25 cellular contexts compared by ENCODE assay signal in genomic region chr3:189554868-189555557, GRCh38.
DNase-seq lines count a peak whose midpoint lies in the region; ATAC-seq and TF ChIP-seq lines count a peak whose summit lies in the region.
"Had no signal": no experiment of that assay in that cellular context is flagged by ENCODE, and none has a peak within 500 bp of the region (broad histone marks: within the 10 kb centered on the region; RNA-seq: fewer than 3 reads in every experiment).

No MANE protein-coding gene starts in this region.

- H3K27me3 ChIP-seq in OCI-LY3 (ENCODE audit: low read depth, low read length) (no peaks in the 10 kb centered on the region), neuronal stem cell (ENCODE audit: control insufficient read depth in 3 of 3, insufficient read depth in 3 of 3, low read depth in 1 of 3, low read length in 3 of 3) (no peaks in the 10 kb centered on the region), upper lobe of right lung (no peaks in the 10 kb centered on the region)
- H3K27me3 ChIP-seq: BLaER1 had no signal

- H4K8ac ChIP-seq in neuronal stem cell (ENCODE audit: low read depth, low read length): no peak overlapping the region

- no peak for DNase-seq in natural killer cell treated with Interleukin-12 subunit alpha and Interleukin-12 subunit beta and Interleukin-15 and Interleukin-18, amount 100 ng/mL, for 72 hours (ENCODE audit: low spot score)
- DNase-seq in natural killer cell (no peak), neuronal stem cell (ENCODE audit: low spot score) (no peak), upper lobe of right lung (peak; percentile 55), left lobe of liver (ENCODE audit: low spot score) (no peak), type B pancreatic cell (ENCODE audit: extremely low spot score, unreplicated experiment) (no peak)
- DNase-seq: CD4-positive, CD25-positive, alpha-beta regulatory T cell; DMS153; DND-41; GM23248; H7; KBM-7; NCI-H1048; NCI-H1417; NCI-H1694 treated with DMSO at 0.1 percent for 48 hours; NCI-H2081; NCI-H2171; NCI-H226; NCI-H510A; NCI-H69; PC-3 had no signal

- no peak overlapping the region for H3K4me3 Mint-ChIP-seq in natural killer cell treated with Interleukin-12 subunit alpha and Interleukin-12 subunit beta and Interleukin-15 and Interleukin-18, amount 100 ng/mL, for 72 hours
- H3K4me3 Mint-ChIP-seq in natural killer cell (no peak overlapping the region), type B pancreatic cell (no peak overlapping the region)
- H3K4me3 Mint-ChIP-seq: CD4-positive, CD25-positive, alpha-beta regulatory T cell had no signal

- intact Hi-C loops in natural killer cell (cut with micrococcal nuclease): no loop called here
- intact Hi-C loops in upper lobe of right lung (cut with DNase I): no loop called here

- H3K36me3 Mint-ChIP-seq in natural killer cell treated with Interleukin-12 subunit alpha and Interleukin-12 subunit beta and Interleukin-15 and Interleukin-18, amount 100 ng/mL, for 72 hours: peaks cover 5% of the 10 kb centered on the region
- peaks cover 13% of the 10 kb centered on the region for H3K36me3 Mint-ChIP-seq in natural killer cell
- H3K36me3 Mint-ChIP-seq in type B pancreatic cell: no peaks in the 10 kb centered on the region

- peak overlapping the region; percentile 70 for H2AK5ac ChIP-seq in neuronal stem cell (ENCODE audit: low read depth, low read length)

- no peaks in the 10 kb centered on the region for H4K20me1 ChIP-seq in OCI-LY3 (ENCODE audit: insufficient read depth, low read length)
- H4K20me1 ChIP-seq: BLaER1 had no signal

- H2BK12ac ChIP-seq in neuronal stem cell (ENCODE audit: low read length): no peak overlapping the region

- no peak for TF ChIP-seq CTCF in natural killer cell (IDR thresholded peaks at IDR 0.05)
- TF ChIP-seq CTCF in OCI-LY3 (IDR thresholded peaks at IDR 0.05; ENCODE audit: low read depth, low read length): no peak
- no peak for TF ChIP-seq CTCF in upper lobe of right lung (IDR thresholded peaks at IDR 0.05)
- no peak for TF ChIP-seq CTCF in type B pancreatic cell (conservative IDR thresholded peaks at IDR 0.05)

- no peak overlapping the region for H3K27ac ChIP-seq in OCI-LY3 (ENCODE audit: low read length)
- H3K27ac ChIP-seq in neuronal stem cell (replicated peaks; ENCODE audit: low read length): no peak overlapping the region
- no peak overlapping the region for H3K27ac ChIP-seq in upper lobe of right lung
- H3K27ac ChIP-seq: BLaER1, GM23248 had no signal

- H2BK15ac ChIP-seq in neuronal stem cell (ENCODE audit: low read length): no peak overlapping the region

- peak overlapping the region; percentile 48 for H3K18ac ChIP-seq in neuronal stem cell (ENCODE audit: low read length)

- H3K9ac ChIP-seq in OCI-LY3 (ENCODE audit: low read length) (no peak overlapping the region), neuronal stem cell (ENCODE audit: low read depth, low read length, poor library complexity) (no peak overlapping the region)
- H3K9ac ChIP-seq: BLaER1, GM23248 had no signal

- H3K27me3 Mint-ChIP-seq in natural killer cell treated with Interleukin-12 subunit alpha and Interleukin-12 subunit beta and Interleukin-15 and Interleukin-18, amount 100 ng/mL, for 72 hours: no peaks in the 10 kb centered on the region
- H3K27me3 Mint-ChIP-seq in natural killer cell (ENCODE audit: low read depth in 2 of 2) (no peaks in the 10 kb centered on the region), type B pancreatic cell (no peaks in the 10 kb centered on the region)
- H3K27me3 Mint-ChIP-seq: CD4-positive, CD25-positive, alpha-beta regulatory T cell had no signal

- no CpG with 5 or more reads among the region's 8 CpGs for WGBS in neuronal stem cell (ENCODE audit: extremely low coverage in 2 of 2, insufficient read length in 2 of 2, insufficient replicate concordance in 1 of 2), 2 donors

- ATAC-seq in natural killer cell treated with Interleukin-12 subunit alpha and Interleukin-12 subunit beta and Interleukin-15 and Interleukin-18, amount 100 ng/mL, for 72 hours: peak; percentile 24 to 40
- ATAC-seq in natural killer cell (no peak), upper lobe of right lung (peak; percentile 26), HG03520 (IDR thresholded peaks at IDR 0.05; ENCODE audit: unreplicated experiment) (no peak), left lobe of liver (no peak)
- ATAC-seq: PC-3, Right ventricle myocardium inferior had no signal

- H3K9me3 ChIP-seq in OCI-LY3 (ENCODE audit: insufficient read depth, low read length) (peaks cover 27% of the 10 kb centered on the region), neuronal stem cell (replicated peaks in 1 of 2; ENCODE audit: control insufficient read depth in 2 of 2, insufficient read depth in 1 of 2, low read depth in 1 of 2, low read length in 2 of 2) (no peaks in the 10 kb centered on the region), upper lobe of right lung (no peaks in the 10 kb centered on the region)

- no peak overlapping the region for H3K23ac ChIP-seq in neuronal stem cell (ENCODE audit: low read depth, low read length, poor library complexity)

- H4K91ac ChIP-seq in neuronal stem cell (ENCODE audit: low read depth, low read length, poor library complexity): no peak overlapping the region

- peak overlapping the region; percentile 20 for H3K4me2 ChIP-seq in OCI-LY3 (ENCODE audit: low read length)
- H3K4me2 ChIP-seq in neuronal stem cell (ENCODE audit: insufficient read depth, low read length, poor library complexity, severe bottlenecking): no peak overlapping the region
- H3K4me2 ChIP-seq: BLaER1 had no signal

- no peaks in the 10 kb centered on the region for H3K4me1 Mint-ChIP-seq in natural killer cell treated with Interleukin-12 subunit alpha and Interleukin-12 subunit beta and Interleukin-15 and Interleukin-18, amount 100 ng/mL, for 72 hours (ENCODE audit: low read depth in 2 of 2)
- no peaks in the 10 kb centered on the region for H3K4me1 Mint-ChIP-seq in natural killer cell
- H3K4me1 Mint-ChIP-seq in type B pancreatic cell (ENCODE audit: unreplicated experiment): no peaks in the 10 kb centered on the region

- H2BK120ac ChIP-seq in neuronal stem cell (ENCODE audit: low read depth, low read length): no peak overlapping the region

- H3K27ac Mint-ChIP-seq in natural killer cell treated with Interleukin-12 subunit alpha and Interleukin-12 subunit beta and Interleukin-15 and Interleukin-18, amount 100 ng/mL, for 72 hours: no peak overlapping the region
- H3K27ac Mint-ChIP-seq in natural killer cell (no peak overlapping the region), type B pancreatic cell (no peak overlapping the region)
- H3K27ac Mint-ChIP-seq: CD4-positive, CD25-positive, alpha-beta regulatory T cell had no signal

- H2BK5ac ChIP-seq in neuronal stem cell (ENCODE audit: low read length): no peak overlapping the region

- H3K4me1 ChIP-seq in OCI-LY3 (ENCODE audit: low read length) (peaks cover 32% of the 10 kb centered on the region), neuronal stem cell (ENCODE audit: control insufficient read depth in 2 of 2, insufficient read depth in 1 of 2, low read depth in 1 of 2, low read length in 2 of 2) (no peaks in the 10 kb centered on the region), upper lobe of right lung (no peaks in the 10 kb centered on the region)
- H3K4me1 ChIP-seq: BLaER1 had no signal

- H2AFZ ChIP-seq in OCI-LY3 (ENCODE audit: low read depth, low read length): no peak overlapping the region
- H2AFZ ChIP-seq in neuronal stem cell (ENCODE audit: low read length): no peak overlapping the region
- H2AFZ ChIP-seq: GM23248 had no signal

- no peaks in the 10 kb centered on the region for H3K79me2 ChIP-seq in OCI-LY3 (ENCODE audit: low read length)

- peak overlapping the region; percentile 56 for H3K14ac ChIP-seq in neuronal stem cell (ENCODE audit: low read length)

- no peak overlapping the region for H3K4ac ChIP-seq in neuronal stem cell (ENCODE audit: low read length)

- H3K4me3 ChIP-seq in OCI-LY3 (ENCODE audit: low read length): no peak overlapping the region
- no peak overlapping the region for H3K4me3 ChIP-seq in neuronal stem cell (ENCODE audit: low read length in 2 of 2)
- no peak overlapping the region for H3K4me3 ChIP-seq in upper lobe of right lung
- H3K4me3 ChIP-seq: BLaER1, GM23248 had no signal

- H3K36me3 ChIP-seq in OCI-LY3 (replicated peaks; ENCODE audit: low read depth, low read length) (peaks cover 24% of the 10 kb centered on the region), neuronal stem cell (replicated peaks in 1 of 2; ENCODE audit: control insufficient read depth in 2 of 2, insufficient read depth in 2 of 2, low read length in 2 of 2) (no peaks in the 10 kb centered on the region), upper lobe of right lung (no peaks in the 10 kb centered on the region)
- H3K36me3 ChIP-seq: BLaER1 had no signal

- H3K79me1 ChIP-seq in neuronal stem cell (ENCODE audit: low read depth, low read length): peaks cover 2% of the 10 kb centered on the region

- H3K9me3 Mint-ChIP-seq in natural killer cell treated with Interleukin-12 subunit alpha and Interleukin-12 subunit beta and Interleukin-15 and Interleukin-18, amount 100 ng/mL, for 72 hours: peaks cover 5% of the 10 kb centered on the region
- H3K9me3 Mint-ChIP-seq in natural killer cell (peaks cover 4 to 13% of the 10 kb centered on the region in 2 donors), type B pancreatic cell (peaks cover 4% of the 10 kb centered on the region)

Comparison
In these comparisons a context has a peak if more than half of its experiments do, and no peak if none do; other contexts are left out.
1. ATAC-seq: peak in natural killer cell treated with Interleukin-12 subunit alpha and Interleukin-12 subunit beta and Interleukin-15 and Interleukin-18, amount 100 ng/mL, for 72 hours (2 of 2) and upper lobe of right lung (single experiment); none in natural killer cell (0 of 3), HG03520 (single experiment) and left lobe of liver (single experiment).